In genomic region chr20:8248051-8248450, GRCh38 we compare ENCODE assay signal across 28 cellular contexts.
"Had no signal": no experiment of that assay in that cellular context is flagged by ENCODE, and none has a peak within 500 bp of the region (broad histone marks: within the 10 kb centered on the region; RNA-seq: fewer than 3 reads in every experiment).

No MANE protein-coding gene starts in this region.

- H3K4me1 ChIP-seq: lower lobe of right lung, prostate gland had no signal

- H3K9me3 Mint-ChIP-seq: naive thymus-derived CD8-positive, alpha-beta T cell; nephron; stimulated activated memory B cell treated with anti-CD40 and anti-IgM and Interleukin-4, amounts not matched to agents 10 μg/mL and 1 μg/mL and 100 μg/mL, for 72 hours; stimulated activated naive CD8-positive, alpha-beta T cell treated with anti-CD3 and anti-CD28 coated beads, Interleukin-15, amount 100 ng/mL, for 72 hours had no signal

- H3K36me3 ChIP-seq: left lung, lower lobe of right lung, neutrophil, prostate gland, sigmoid colon, spleen, tibial nerve, upper lobe of left lung had no signal

- H3K27me3 ChIP-seq: left lung, neutrophil, sigmoid colon, spleen, tibial nerve, upper lobe of left lung had no signal

- H3K4me3 Mint-ChIP-seq: naive thymus-derived CD8-positive, alpha-beta T cell; nephron; neural crest cell; stimulated activated memory B cell treated with anti-CD40 and anti-IgM and Interleukin-4, amounts not matched to agents 10 μg/mL and 1 μg/mL and 100 μg/mL, for 72 hours; stimulated activated naive CD8-positive, alpha-beta T cell treated with anti-CD3 and anti-CD28 coated beads, Interleukin-15, amount 100 ng/mL, for 72 hours had no signal

- H3K4me3 ChIP-seq: left lung, lower lobe of right lung, prostate gland, sigmoid colon, spleen, tibial nerve, upper lobe of left lung had no signal

- H3K27ac ChIP-seq: left lung, lower lobe of right lung, neutrophil, prostate gland, sigmoid colon, spleen, tibial nerve, upper lobe of left lung had no signal

- H3K4me1 Mint-ChIP-seq: naive thymus-derived CD8-positive, alpha-beta T cell; stimulated activated memory B cell treated with anti-CD40 and anti-IgM and Interleukin-4, amounts not matched to agents 10 μg/mL and 1 μg/mL and 100 μg/mL, for 72 hours; stimulated activated naive CD8-positive, alpha-beta T cell treated with anti-CD3 and anti-CD28 coated beads, Interleukin-15, amount 100 ng/mL, for 72 hours had no signal

- H3K27ac Mint-ChIP-seq: naive thymus-derived CD8-positive, alpha-beta T cell; nephron; stimulated activated memory B cell treated with anti-CD40 and anti-IgM and Interleukin-4, amounts not matched to agents 10 μg/mL and 1 μg/mL and 100 μg/mL, for 72 hours; stimulated activated naive CD8-positive, alpha-beta T cell treated with anti-CD3 and anti-CD28 coated beads, Interleukin-15, amount 100 ng/mL, for 72 hours had no signal

- DNase-seq: head of caudate nucleus; hippocampal formation; kidney; left colon; left lung; lower lobe of right lung; naive thymus-derived CD8-positive, alpha-beta T cell; occipital lobe; posterior cingulate gyrus; retina; right cardiac atrium; sigmoid colon; small intestine; spleen; stimulated activated CD4-positive, alpha-beta T cell treated with anti-CD3 and anti-CD28 coated beads, Interleukin-1b, Interleukin-23, amount 100 ng/mL, for 48 hours; stimulated activated CD4-positive, alpha-beta T cell treated with anti-CD3 and anti-CD28 coated beads, Interleukin-2, amount 100 ng/mL, for 48 hours; stimulated activated CD4-positive, alpha-beta T cell treated with anti-CD3 and anti-CD28 coated beads, Interleukin-4, amount 100 ng/mL, for 4 hours; stimulated activated CD8-positive, alpha-beta memory T cell treated with anti-CD3 and anti-CD28 coated beads, Interleukin-4, amount 100 ng/mL, for 48 hours; stimulated activated naive CD4-positive, alpha-beta T cell treated with Interleukin-2 at 50 U/mL for 16 hours; stimulated activated naive CD8-positive, alpha-beta T cell treated with anti-CD3 and anti-CD28 coated beads, Interleukin-15, amount 100 ng/mL, for 72 hours; substantia nigra; upper lobe of left lung had no signal

- H3K27me3 Mint-ChIP-seq: naive thymus-derived CD8-positive, alpha-beta T cell; stimulated activated memory B cell treated with anti-CD40 and anti-IgM and Interleukin-4, amounts not matched to agents 10 μg/mL and 1 μg/mL and 100 μg/mL, for 72 hours; stimulated activated naive CD8-positive, alpha-beta T cell treated with anti-CD3 and anti-CD28 coated beads, Interleukin-15, amount 100 ng/mL, for 72 hours had no signal

- H3K9me3 ChIP-seq: left lung, lower lobe of right lung, neutrophil, prostate gland, sigmoid colon, spleen, tibial nerve, upper lobe of left lung had no signal

- ATAC-seq: left colon; left lung; lower lobe of right lung; naive thymus-derived CD8-positive, alpha-beta T cell; right cardiac atrium; stimulated activated memory B cell treated with anti-CD40 and anti-IgM and Interleukin-4, amounts not matched to agents 10 μg/mL and 1 μg/mL and 100 μg/mL, for 72 hours; stimulated activated naive CD8-positive, alpha-beta T cell treated with anti-CD3 and anti-CD28 coated beads, Interleukin-15, amount 100 ng/mL, for 72 hours had no signal

- H3K36me3 Mint-ChIP-seq: naive thymus-derived CD8-positive, alpha-beta T cell; stimulated activated memory B cell treated with anti-CD40 and anti-IgM and Interleukin-4, amounts not matched to agents 10 μg/mL and 1 μg/mL and 100 μg/mL, for 72 hours had no signal
